ENCODE assay signal across 17 cellular contexts in genomic region chr2:226618875-226619605, GRCh38.
DNase-seq lines count a peak whose midpoint lies in the region; ATAC-seq and TF ChIP-seq lines count a peak whose summit lies in the region.
"Had no signal": no experiment of that assay in that cellular context is flagged by ENCODE, and none has a peak within 500 bp of the region (broad histone marks: within the 10 kb centered on the region; RNA-seq: fewer than 3 reads in every experiment).

No MANE protein-coding gene starts in this region.

- no peak overlapping the region for H3K4me3 Mint-ChIP-seq in activated T-helper 17 cell treated with anti-CD3 and anti-CD28 coated beads, Interleukin-2, amount 50 U/mL, for 72 hours
- H3K4me3 Mint-ChIP-seq: activated CD8-positive, alpha-beta memory T cell treated with anti-CD3 and anti-CD28 coated beads, Interleukin-2, amount 10 ng/mL, durations not matched to agents 7 days and 5 days; activated naive CD4-positive, alpha-beta T cell treated with anti-CD3 and anti-CD28 coated beads, Interleukin-2, amount 10 ng/mL, durations not matched to agents 7 days and 5 days had no signal

- ATAC-seq in SK-N-SH treated with all-trans-retinoic acid at 6 μM for 48 hours, result peak; percentile 92
- ATAC-seq in activated T-helper 17 cell treated with anti-CD3 and anti-CD28 coated beads, Interleukin-2, amount 50 U/mL, for 72 hours (replicated peaks), result no peak
- ATAC-seq: activated CD8-positive, alpha-beta memory T cell treated with anti-CD3 and anti-CD28 coated beads, Interleukin-2, amount 10 ng/mL, durations not matched to agents 7 days and 5 days had no signal

- H3K9ac ChIP-seq in smooth muscle cell (ENCODE audit: low read depth), result no peak overlapping the region

- WGBS in smooth muscle cell (ENCODE audit: low lambda C conversion rate), result 28% methylated on average over 2 of the region's 2 CpGs

- no peaks in the 10 kb centered on the region for H3K27me3 ChIP-seq in smooth muscle cell (ENCODE audit: low read depth)
- H3K27me3 ChIP-seq: MG63, ovary had no signal

- no peaks in the 10 kb centered on the region for H3K9me3 ChIP-seq in smooth muscle cell (replicated peaks; ENCODE audit: low read depth)
- H3K9me3 ChIP-seq: ovary had no signal

- H3K9me3 Mint-ChIP-seq in activated T-helper 17 cell treated with anti-CD3 and anti-CD28 coated beads, Interleukin-2, amount 50 U/mL, for 72 hours, result no peaks in the 10 kb centered on the region
- H3K9me3 Mint-ChIP-seq: activated naive CD4-positive, alpha-beta T cell treated with anti-CD3 and anti-CD28 coated beads, Interleukin-2, amount 10 ng/mL, durations not matched to agents 7 days and 5 days had no signal

- no peaks in the 10 kb centered on the region for H3K4me1 ChIP-seq in smooth muscle cell (ENCODE audit: low read depth)

- peak overlapping the region; percentile 6 for H3K4me2 ChIP-seq in smooth muscle cell
- H3K4me2 ChIP-seq: PC-9 had no signal

- no peak overlapping the region for H3K27ac Mint-ChIP-seq in activated T-helper 17 cell treated with anti-CD3 and anti-CD28 coated beads, Interleukin-2, amount 50 U/mL, for 72 hours
- H3K27ac Mint-ChIP-seq: activated CD8-positive, alpha-beta memory T cell treated with anti-CD3 and anti-CD28 coated beads, Interleukin-2, amount 10 ng/mL, durations not matched to agents 7 days and 5 days; activated naive CD4-positive, alpha-beta T cell treated with anti-CD3 and anti-CD28 coated beads, Interleukin-2, amount 10 ng/mL, durations not matched to agents 7 days and 5 days had no signal

- H3K4me3 ChIP-seq in smooth muscle cell, result no peak overlapping the region
- H3K4me3 ChIP-seq: MG63, ovary, PC-9 had no signal

- H3K36me3 ChIP-seq in smooth muscle cell (ENCODE audit: low read depth), result no peaks in the 10 kb centered on the region
- H3K36me3 ChIP-seq: MG63, ovary had no signal

- peak; percentile 30 for DNase-seq in NCI-H2171 treated with DMSO at 0.1 percent for 48 hours (lab: John Stamatoyannopoulos, UW)
- no peak for DNase-seq in NCI-H2171 (lab: John Stamatoyannopoulos, UW)
- DNase-seq in fibroblast of the conjunctiva (ENCODE audit: low read depth), result peak; percentile 65
- DNase-seq in smooth muscle cell (lab: John Stamatoyannopoulos, UW; ENCODE audit: unreplicated experiment), result no peak
- DNase-seq in cerebellar cortex (ENCODE audit: low spot score), result no peak
- DNase-seq in kidney glomerular epithelial cell (lab: John Stamatoyannopoulos, UW), result no peak
- DNase-seq: activated CD4-positive, CD25-positive, alpha-beta regulatory T cell; activated CD8-positive, alpha-beta memory T cell treated with anti-CD3 and anti-CD28 coated beads, Interleukin-2, amount 10 ng/mL, durations not matched to agents 7 days and 5 days; activated naive CD4-positive, alpha-beta T cell treated with anti-CD3 and anti-CD28 coated beads, Interleukin-2, amount 10 ng/mL, durations not matched to agents 7 days and 5 days; cerebellar nuclear complex; MG63; NCI-H2227 treated with DMSO at 0.1 percent for 48 hours; ovary; PC-9; SW 1271 had no signal

- H3K4me1 Mint-ChIP-seq in activated T-helper 17 cell treated with anti-CD3 and anti-CD28 coated beads, Interleukin-2, amount 50 U/mL, for 72 hours, result no peaks in the 10 kb centered on the region
- H3K4me1 Mint-ChIP-seq: activated CD8-positive, alpha-beta memory T cell treated with anti-CD3 and anti-CD28 coated beads, Interleukin-2, amount 10 ng/mL, durations not matched to agents 7 days and 5 days; activated naive CD4-positive, alpha-beta T cell treated with anti-CD3 and anti-CD28 coated beads, Interleukin-2, amount 10 ng/mL, durations not matched to agents 7 days and 5 days had no signal

- peak overlapping the region; percentile 50 for H2AFZ ChIP-seq in smooth muscle cell (ENCODE audit: low read depth)
- H2AFZ ChIP-seq: PC-9 had no signal

- peaks cover 14% of the 10 kb centered on the region for H3K27me3 Mint-ChIP-seq in activated T-helper 17 cell treated with anti-CD3 and anti-CD28 coated beads, Interleukin-2, amount 50 U/mL, for 72 hours

- H3K36me3 Mint-ChIP-seq in activated T-helper 17 cell treated with anti-CD3 and anti-CD28 coated beads, Interleukin-2, amount 50 U/mL, for 72 hours (ENCODE audit: low read depth), result no peaks in the 10 kb centered on the region
- H3K36me3 Mint-ChIP-seq: activated CD8-positive, alpha-beta memory T cell treated with anti-CD3 and anti-CD28 coated beads, Interleukin-2, amount 10 ng/mL, durations not matched to agents 7 days and 5 days; activated naive CD4-positive, alpha-beta T cell treated with anti-CD3 and anti-CD28 coated beads, Interleukin-2, amount 10 ng/mL, durations not matched to agents 7 days and 5 days had no signal

- H3K79me2 ChIP-seq in smooth muscle cell (ENCODE audit: low read depth), result no peaks in the 10 kb centered on the region

- TF ChIP-seq CTCF in smooth muscle cell (IDR thresholded peaks at IDR 0.05; ENCODE audit: borderline replicate concordance, insufficient read depth, poor library complexity, severe bottlenecking), result no peak

- no peaks in the 10 kb centered on the region for H4K20me1 ChIP-seq in smooth muscle cell (ENCODE audit: low read depth)

- H3F3A ChIP-seq in smooth muscle cell (ENCODE audit: low read depth), result no peaks in the 10 kb centered on the region

- no peak overlapping the region for H3K27ac ChIP-seq in smooth muscle cell (ENCODE audit: low read depth)
- H3K27ac ChIP-seq: ovary, PC-9 had no signal

TF ChIP-seq in SK-N-SH treated with all-trans-retinoic acid at 6 μM for 48 hours, 23 proteins besides CTCF, POLR2A, EP300 and RAD21:
- TF ChIP-seq OSR1 (CRISPR knock-in tag; IDR thresholded peaks at IDR 0.05) (no peak), ZNF8 (CRISPR knock-in tag; IDR thresholded peaks at IDR 0.05) (no peak), RARB (CRISPR knock-in tag; IDR thresholded peaks at IDR 0.05) (no peak), ZNF70 (CRISPR knock-in tag; IDR thresholded peaks at IDR 0.05) (no peak), CSRNP3 (CRISPR knock-in tag; IDR thresholded peaks at IDR 0.05) (no peak), ISL1 (CRISPR knock-in tag; IDR thresholded peaks at IDR 0.05) (no peak)
- TF ChIP-seq, protein P1, sequence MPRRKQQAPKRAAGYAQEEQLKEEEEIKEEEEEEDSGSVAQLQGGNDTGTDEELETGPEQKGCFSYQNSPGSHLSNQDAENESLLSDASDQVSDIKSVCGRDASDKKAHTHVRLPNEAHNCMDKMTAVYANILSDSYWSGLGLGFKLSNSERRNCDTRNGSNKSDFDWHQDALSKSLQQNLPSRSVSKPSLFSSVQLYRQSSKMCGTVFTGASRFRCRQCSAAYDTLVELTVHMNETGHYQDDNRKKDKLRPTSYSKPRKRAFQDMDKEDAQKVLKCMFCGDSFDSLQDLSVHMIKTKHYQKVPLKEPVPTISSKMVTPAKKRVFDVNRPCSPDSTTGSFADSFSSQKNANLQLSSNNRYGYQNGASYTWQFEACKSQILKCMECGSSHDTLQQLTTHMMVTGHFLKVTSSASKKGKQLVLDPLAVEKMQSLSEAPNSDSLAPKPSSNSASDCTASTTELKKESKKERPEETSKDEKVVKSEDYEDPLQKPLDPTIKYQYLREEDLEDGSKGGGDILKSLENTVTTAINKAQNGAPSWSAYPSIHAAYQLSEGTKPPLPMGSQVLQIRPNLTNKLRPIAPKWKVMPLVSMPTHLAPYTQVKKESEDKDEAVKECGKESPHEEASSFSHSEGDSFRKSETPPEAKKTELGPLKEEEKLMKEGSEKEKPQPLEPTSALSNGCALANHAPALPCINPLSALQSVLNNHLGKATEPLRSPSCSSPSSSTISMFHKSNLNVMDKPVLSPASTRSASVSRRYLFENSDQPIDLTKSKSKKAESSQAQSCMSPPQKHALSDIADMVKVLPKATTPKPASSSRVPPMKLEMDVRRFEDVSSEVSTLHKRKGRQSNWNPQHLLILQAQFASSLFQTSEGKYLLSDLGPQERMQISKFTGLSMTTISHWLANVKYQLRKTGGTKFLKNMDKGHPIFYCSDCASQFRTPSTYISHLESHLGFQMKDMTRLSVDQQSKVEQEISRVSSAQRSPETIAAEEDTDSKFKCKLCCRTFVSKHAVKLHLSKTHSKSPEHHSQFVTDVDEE (CRISPR knock-in tag; IDR thresholded peaks at IDR 0.05), result no peak

Comparison
In these comparisons a context has a peak if more than half of its experiments do, and no peak if none do; other contexts are left out.
1. DNase-seq: peak in NCI-H2171 treated with DMSO at 0.1 percent for 48 hours (single experiment) and fibroblast of the conjunctiva (single experiment); none in NCI-H2171 (single experiment), smooth muscle cell (single experiment), cerebellar cortex (single experiment) and kidney glomerular epithelial cell (single experiment).